ENCODE assay signal across 8 cellular contexts in genomic region chr1:54310439-54311328, GRCh38.
A peak's percentile ranks its signal among the peaks of the same experiment; 100 is the strongest.
DNase-seq lines count a peak whose midpoint lies in the region; FAIRE-seq and TF ChIP-seq lines count a peak whose summit lies in the region.

No MANE protein-coding gene starts in this region.

- peaks cover 68% of the 10 kb centered on the region for H3K4me1 ChIP-seq in CD8-positive, alpha-beta memory T cell (ENCODE audit: insufficient read depth, low read length)
- no peaks in the 10 kb centered on the region for H3K4me1 ChIP-seq in HEK293 (ENCODE audit: control insufficient read depth, insufficient read depth, low read length)

- no peak overlapping the region for H3K4me3 ChIP-seq in CD8-positive, alpha-beta memory T cell (ENCODE audit: low read length)
- H3K4me3 ChIP-seq in HEK293 (ENCODE audit: low read depth, low read length) (no peak overlapping the region), fibroblast of villous mesenchyme (ENCODE audit: low read depth, low read length) (no peak overlapping the region)

- peaks cover 66 to 76% (median 75%) of the 10 kb centered on the region in 3 donors for H3K4me1 Mint-ChIP-seq in CD8-positive, alpha-beta memory T cell
- peaks cover 57% of the 10 kb centered on the region for H3K4me1 Mint-ChIP-seq in progenitor cell of endocrine pancreas (ENCODE audit: low read depth)

- CTCF ChIA-PET in CD8-positive, alpha-beta memory T cell (lab: Charles Lee), result interaction anchor here (0.9 to 1.1 kb wide), 2 partner anchors 18 to 179 kb away, joined by 3 read pairs; no protein-coding TSS in a partner anchor
- CTCF ChIA-PET in HEK293 (lab: Yijun Ruan, JAX), result interaction anchor here (0.6 to 1.9 kb wide), 8 partner anchors 11 to 189 kb away, joined by 3 to 4 read pairs (median 4); no protein-coding TSS in a partner anchor

- no peaks in the 10 kb centered on the region for H3K9me3 ChIP-seq in CD8-positive, alpha-beta memory T cell (ENCODE audit: low read length)
- H3K9me3 ChIP-seq in HEK293 (ENCODE audit: control insufficient read depth, insufficient read depth, low read depth, low read length), result no peaks in the 10 kb centered on the region

- H3K36me3 ChIP-seq in CD8-positive, alpha-beta memory T cell (ENCODE audit: insufficient read depth, low read length), result no peaks in the 10 kb centered on the region
- no peaks in the 10 kb centered on the region for H3K36me3 ChIP-seq in HEK293 (ENCODE audit: control insufficient read depth in 2 of 2, insufficient read depth in 1 of 2, low read length in 2 of 2)

- no peaks in the 10 kb centered on the region for H3K27me3 ChIP-seq in CD8-positive, alpha-beta memory T cell (ENCODE audit: insufficient read depth, low read length, poor library complexity, severe bottlenecking)

- no peak for FAIRE-seq in H54 (lab: Jason Lieb, UNC)

- TF ChIP-seq CTCF in HEK293 (tag by site-specific recombination; IDR thresholded peaks at IDR 0.05) (peak; percentile 38; the same call in 1 of the 2 replicates), fibroblast of villous mesenchyme (IDR thresholded peaks at IDR 0.05; ENCODE audit: insufficient read depth, low read depth, low read length) (peak; percentile 72), progenitor cell of endocrine pancreas (IDR thresholded peaks at IDR 0.05; ENCODE audit: unreplicated experiment) (peak; percentile 65)

- H3K27ac ChIP-seq in CD8-positive, alpha-beta memory T cell (ENCODE audit: low read depth, low read length), result no peak overlapping the region
- no peak overlapping the region for H3K27ac ChIP-seq in HEK293 (ENCODE audit: extremely low read depth, low read depth, low read length)

- H3K9me3 Mint-ChIP-seq in CD8-positive, alpha-beta memory T cell, result no peaks in the 10 kb centered on the region
- H3K9me3 Mint-ChIP-seq in progenitor cell of endocrine pancreas (ENCODE audit: low read depth), result no peaks in the 10 kb centered on the region

- peaks cover 0 to 4% (median 0%) of the 10 kb centered on the region in 3 donors for H3K36me3 Mint-ChIP-seq in CD8-positive, alpha-beta memory T cell
- peaks cover 2% of the 10 kb centered on the region for H3K36me3 Mint-ChIP-seq in progenitor cell of endocrine pancreas (ENCODE audit: insufficient read depth)

- no peak for TF ChIP-seq POLR2A in H54 (IDR thresholded peaks at IDR 0.05; ENCODE audit: low read depth, low read length)

- POLR2A ChIA-PET in CD8-positive, alpha-beta memory T cell (lab: Charles Lee), result no interaction called here
- POLR2A ChIA-PET in HEK293 (lab: Yijun Ruan, JAX), result interaction anchor here (0.6 kb wide), 2 partner anchors 256 to 779 kb away, joined by 3 read pairs; no protein-coding TSS in a partner anchor

- H3K4me3 Mint-ChIP-seq in CD8-positive, alpha-beta memory T cell, result peak overlapping the region in 3 of 7 donors; percentile 10 to 46 (median 29)
- H3K4me3 Mint-ChIP-seq in progenitor cell of endocrine pancreas (ENCODE audit: low read depth), result no peak overlapping the region

- DNase-seq in CD8-positive, alpha-beta memory T cell, result no peak
- DNase-seq in UCSD-AML1 (lab: John Stamatoyannopoulos, UW; ENCODE audit: unreplicated experiment) (peak; percentile 43), fibroblast of villous mesenchyme (ENCODE audit: low read depth) (peak; percentile 58), progenitor cell of endocrine pancreas (ENCODE audit: low spot score, unreplicated experiment) (peak; percentile 57), DMS79 treated with DMSO at 0.1 percent for 48 hours (lab: John Stamatoyannopoulos, UW) (no peak), ureter (ENCODE audit: low spot score) (no peak), H54 (ENCODE audit: insufficient read length, low spot score) (no peak)

- H3K27ac Mint-ChIP-seq in CD8-positive, alpha-beta memory T cell, result peak overlapping the region in 7 of 8 donors; percentile 21 to 83 (median 63)
- peak overlapping the region; percentile 73 for H3K27ac Mint-ChIP-seq in progenitor cell of endocrine pancreas

- no peaks in the 10 kb centered on the region for H3K27me3 Mint-ChIP-seq in CD8-positive, alpha-beta memory T cell
- no peaks in the 10 kb centered on the region for H3K27me3 Mint-ChIP-seq in progenitor cell of endocrine pancreas

TF ChIP-seq in HEK293, 187 proteins besides CTCF, POLR2A, EP300 and RAD21 (continues in another document):
- TF ChIP-seq ZNF747 (tag by site-specific recombination; IDR thresholded peaks at IDR 0.05), result no peak
- peak; percentile 52 for TF ChIP-seq ZFHX2 (tag by site-specific recombination; conservative IDR thresholded peaks at IDR 0.05)
- TF ChIP-seq ZNF670 (tag by site-specific recombination; IDR thresholded peaks at IDR 0.05; ENCODE audit: low read depth), result no peak
- no peak for TF ChIP-seq YY1 (tag by site-specific recombination; IDR thresholded peaks at IDR 0.05)
- no peak for TF ChIP-seq ZSCAN23 (tag by site-specific recombination; IDR thresholded peaks at IDR 0.05)
- TF ChIP-seq ZNF654 (tag by site-specific recombination; IDR thresholded peaks at IDR 0.05; ENCODE audit: low read depth), result peak; percentile 48
- peak; percentile 20; the same call in 1 of the 2 replicates for TF ChIP-seq TRIM28 (IDR thresholded peaks at IDR 0.05; ENCODE audit: borderline replicate concordance, low read length)
- peak; percentile 55; the same call in 1 of the 2 replicates for TF ChIP-seq ZIC2 (tag by site-specific recombination; IDR thresholded peaks at IDR 0.05)
- TF ChIP-seq KLF8 (tag by site-specific recombination; IDR thresholded peaks at IDR 0.05), result no peak
- peak; percentile 30 for TF ChIP-seq PATZ1 (tag by site-specific recombination; IDR thresholded peaks at IDR 0.05)
- peak; percentile 79 for TF ChIP-seq GLIS1 (tag by site-specific recombination; IDR thresholded peaks at IDR 0.05)
- no peak for TF ChIP-seq FEZF1 (tag by site-specific recombination; IDR thresholded peaks at IDR 0.05)
- TF ChIP-seq ZNF544 (tag by site-specific recombination; IDR thresholded peaks at IDR 0.05), result no peak
- peak; percentile 57 for TF ChIP-seq ZNF398 (tag by site-specific recombination; IDR thresholded peaks at IDR 0.05)
- TF ChIP-seq EGR2 (tag by site-specific recombination; IDR thresholded peaks at IDR 0.05; ENCODE audit: low read depth), result 0 out of 2 replicates have a peak, but pooled peaks have one; percentile 18
- no peak for TF ChIP-seq TCF7L2 (IDR thresholded peaks at IDR 0.05; ENCODE audit: borderline replicate concordance, low read depth, low read length)
- no peak for TF ChIP-seq SETDB1 (IDR thresholded peaks at IDR 0.05; ENCODE audit: insufficient read length, low read length)
- TF ChIP-seq PRDM10 (tag by site-specific recombination; IDR thresholded peaks at IDR 0.05), result peak; percentile 75

Comparison
In these comparisons a context has a peak if more than half of its experiments do, and no peak if none do; other contexts are left out.
1. DNase-seq: peak in UCSD-AML1 (single experiment), fibroblast of villous mesenchyme (single experiment) and progenitor cell of endocrine pancreas (single experiment); none in CD8-positive, alpha-beta memory T cell (0 of 5), DMS79 treated with DMSO at 0.1 percent for 48 hours (single experiment), ureter (single experiment) and H54 (single experiment).
2. Peak in every context shown above with its lines, with median percentiles within 50 percentile points of each other: CTCF ChIP-seq.